ENCODE assay signal across 1 cellular context in the genomic region with DNA sequence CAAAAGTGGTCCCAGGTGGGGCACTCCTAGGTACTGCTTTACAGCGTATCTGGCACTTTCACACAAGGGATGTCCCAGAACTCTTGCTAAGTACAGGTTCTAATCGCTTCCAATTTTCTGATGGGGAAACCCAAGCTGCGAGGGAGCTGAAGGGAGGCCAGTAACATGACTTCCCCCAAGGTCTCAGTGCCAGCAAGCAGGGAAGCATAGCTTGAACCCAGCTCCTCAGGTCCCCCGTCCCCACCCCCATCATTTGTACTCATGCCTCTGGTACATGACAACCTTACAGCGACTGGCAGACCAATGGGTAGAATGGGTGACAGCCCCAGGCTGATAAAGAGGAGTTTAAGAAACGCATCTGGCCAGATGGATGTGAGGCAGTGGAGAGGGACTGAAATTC.
TF ChIP-seq lines count a peak whose summit lies in the region.

No MANE protein-coding gene starts in this region.

TF ChIP-seq in WTC11, 78 proteins besides CTCF, POLR2A, EP300 and RAD21 (continued from another document):
- TF ChIP-seq, protein P1, sequence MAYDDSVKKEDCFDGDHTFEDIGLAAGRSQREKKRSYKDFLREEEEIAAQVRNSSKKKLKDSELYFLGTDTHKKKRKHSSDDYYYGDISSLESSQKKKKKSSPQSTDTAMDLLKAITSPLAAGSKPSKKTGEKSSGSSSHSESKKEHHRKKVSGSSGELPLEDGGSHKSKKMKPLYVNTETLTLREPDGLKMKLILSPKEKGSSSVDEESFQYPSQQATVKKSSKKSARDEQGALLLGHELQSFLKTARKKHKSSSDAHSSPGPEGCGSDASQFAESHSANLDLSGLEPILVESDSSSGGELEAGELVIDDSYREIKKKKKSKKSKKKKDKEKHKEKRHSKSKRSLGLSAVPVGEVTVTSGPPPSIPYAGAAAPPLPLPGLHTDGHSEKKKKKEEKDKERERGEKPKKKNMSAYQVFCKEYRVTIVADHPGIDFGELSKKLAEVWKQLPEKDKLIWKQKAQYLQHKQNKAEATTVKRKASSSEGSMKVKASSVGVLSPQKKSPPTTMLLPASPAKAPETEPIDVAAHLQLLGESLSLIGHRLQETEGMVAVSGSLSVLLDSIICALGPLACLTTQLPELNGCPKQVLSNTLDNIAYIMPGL (CRISPR knock-in tag; IDR thresholded peaks at IDR 0.05) = no peak
- no peak for TF ChIP-seq ZNF671 (CRISPR knock-in tag; IDR thresholded peaks at IDR 0.05)
- TF ChIP-seq TCF7 (CRISPR knock-in tag; IDR thresholded peaks at IDR 0.05; ENCODE audit: low read depth) = no peak
- TF ChIP-seq, protein P2, sequence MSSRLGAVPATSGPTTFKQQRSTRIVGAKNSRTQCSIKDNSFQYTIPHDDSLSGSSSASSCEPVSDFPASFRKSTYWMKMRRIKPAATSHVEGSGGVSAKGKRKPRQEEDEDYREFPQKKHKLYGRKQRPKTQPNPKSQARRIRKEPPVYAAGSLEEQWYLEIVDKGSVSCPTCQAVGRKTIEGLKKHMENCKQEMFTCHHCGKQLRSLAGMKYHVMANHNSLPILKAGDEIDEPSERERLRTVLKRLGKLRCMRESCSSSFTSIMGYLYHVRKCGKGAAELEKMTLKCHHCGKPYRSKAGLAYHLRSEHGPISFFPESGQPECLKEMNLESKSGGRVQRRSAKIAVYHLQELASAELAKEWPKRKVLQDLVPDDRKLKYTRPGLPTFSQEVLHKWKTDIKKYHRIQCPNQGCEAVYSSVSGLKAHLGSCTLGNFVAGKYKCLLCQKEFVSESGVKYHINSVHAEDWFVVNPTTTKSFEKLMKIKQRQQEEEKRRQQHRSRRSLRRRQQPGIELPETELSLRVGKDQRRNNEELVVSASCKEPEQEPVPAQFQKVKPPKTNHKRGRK (CRISPR knock-in tag; IDR thresholded peaks at IDR 0.05; ENCODE audit: borderline replicate concordance) = no peak
- TF ChIP-seq ATF1 (CRISPR knock-in tag; IDR thresholded peaks at IDR 0.05) = no peak
- no peak for TF ChIP-seq CREB1 (CRISPR knock-in tag; IDR thresholded peaks at IDR 0.05)
